Comparison of ENCODE assay signal across 11 cellular contexts in the genomic region with DNA sequence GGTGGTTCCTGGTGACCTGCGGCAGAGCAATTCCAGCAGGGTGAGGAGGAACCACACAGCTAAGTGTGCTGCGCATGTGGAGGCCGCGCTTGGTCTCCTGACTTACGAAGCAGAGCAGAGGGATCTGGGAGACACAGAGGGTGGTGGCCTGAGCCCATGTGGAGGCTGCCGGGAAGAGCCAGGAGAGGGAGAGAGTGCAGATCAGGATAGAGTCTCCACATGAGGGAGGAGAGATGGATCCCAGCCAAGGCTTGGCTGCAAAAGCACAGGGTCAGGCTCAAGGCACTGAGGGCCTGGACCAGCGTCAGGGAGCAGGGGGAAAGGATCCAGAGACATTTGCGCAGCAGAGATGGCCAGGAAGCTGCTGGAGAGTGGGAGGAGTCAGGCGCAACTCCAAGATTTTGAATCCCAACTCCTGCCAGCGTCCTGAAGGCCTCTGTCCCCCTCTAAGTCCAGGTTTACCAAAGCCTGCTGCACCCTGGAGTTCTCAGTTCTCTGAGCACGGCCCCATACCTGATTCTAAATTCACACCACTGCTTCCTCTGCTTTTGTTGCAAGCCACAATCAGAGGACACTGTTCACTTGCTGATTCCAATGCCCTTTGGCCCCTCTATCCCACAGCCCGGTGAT. TPM values are rescaled to one million over a fixed set of nuclear protein-coding genes. Genes with fewer than 3 reads are reported as not detected.
DNase-seq lines count a peak whose midpoint lies in the region; ATAC-seq and TF ChIP-seq lines count a peak whose summit lies in the region.
"Had no signal": no experiment of that assay in that cellular context is flagged by ENCODE, and none has a peak within 500 bp of the region (broad histone marks: within the 10 kb centered on the region; RNA-seq: fewer than 3 reads in every experiment).

No MANE protein-coding gene starts in this region.

- H3K9me3 ChIP-seq in osteoblast (ENCODE audit: low read depth, low read length): no peaks in the 10 kb centered on the region
- H3K9me3 ChIP-seq: BLaER1 had no signal

- no peaks in the 10 kb centered on the region for H3K36me3 ChIP-seq in osteoblast (ENCODE audit: insufficient read depth, low read length)
- H3K36me3 ChIP-seq: BLaER1 had no signal

- peak overlapping the region; percentile 7 for H3K4me2 ChIP-seq in osteoblast (ENCODE audit: insufficient read depth, low read length)
- H3K4me2 ChIP-seq: BLaER1 had no signal

- peak overlapping the region; percentile 93 for H2AFZ ChIP-seq in osteoblast (ENCODE audit: low read length)

- H3K79me2 ChIP-seq in osteoblast (ENCODE audit: insufficient read depth, low read length): no peaks in the 10 kb centered on the region

- H3K4me3 ChIP-seq in osteoblast (ENCODE audit: insufficient read depth, low read length): no peak overlapping the region
- H3K4me3 ChIP-seq: BLaER1 had no signal

- H4K20me1 ChIP-seq in osteoblast (ENCODE audit: insufficient read depth, low read length): no peaks in the 10 kb centered on the region
- H4K20me1 ChIP-seq: BLaER1 had no signal

- no peak for TF ChIP-seq CTCF in osteoblast (IDR thresholded peaks at IDR 0.05; ENCODE audit: extremely low read depth, low read depth, low read length)

- peak; percentile 44 for DNase-seq in AG08396 (ENCODE audit: low spot score)
- DNase-seq in SHP77 (lab: John Stamatoyannopoulos, UW): peak; percentile 52 to 68
- DNase-seq in globus pallidus (ENCODE audit: low spot score): peak; percentile 35
- peak; percentile 86 for DNase-seq in osteoblast (ENCODE audit: insufficient read length, low spot score, missing footprints)
- no peak for DNase-seq in D341Med (ENCODE audit: low spot score)
- DNase-seq in NCI-H526 (lab: John Stamatoyannopoulos, UW): no peak
- DNase-seq: activated naive CD8-positive, alpha-beta T cell treated with anti-CD3 and anti-CD28 coated beads, Interleukin-2, amount 10 ng/mL, durations not matched to agents 7 days and 5 days; NCI-H1417 treated with DMSO at 0.1 percent for 48 hours had no signal

- H3K27me3 ChIP-seq in osteoblast (ENCODE audit: insufficient read depth, low read length): no peaks in the 10 kb centered on the region
- H3K27me3 ChIP-seq: BLaER1 had no signal

- no peak for ATAC-seq in HG03469 (IDR thresholded peaks at IDR 0.05; ENCODE audit: unreplicated experiment)
- no peak for ATAC-seq in GM19452 (IDR thresholded peaks at IDR 0.05; ENCODE audit: unreplicated experiment)

- no peak overlapping the region for H3K27ac ChIP-seq in osteoblast (ENCODE audit: low read depth, low read length)
- H3K27ac ChIP-seq: BLaER1 had no signal

- peaks cover 8% of the 10 kb centered on the region for H3K4me1 ChIP-seq in osteoblast (ENCODE audit: insufficient read depth, low read length)

RNA-seq across cellular contexts. Expression of gene MLLT6, which starts 11.3 kb away (rescaled TPM):
- total RNA-seq in osteoblast: 33.3 and 44.2 TPM in 2 replicates

RNA-seq across cellular contexts. Expression of gene EPOP, which starts 19.1 kb away (rescaled TPM):
- total RNA-seq in osteoblast: 1.2 and 2.2 TPM in 2 replicates

RNA-seq across cellular contexts. Expression of gene CISD3, which starts 36.3 kb away (rescaled TPM):
- total RNA-seq in osteoblast: 3.5 and 3.6 TPM in 2 replicates

RNA-seq across cellular contexts. Expression of gene PCGF2, which starts 54.3 kb away (rescaled TPM):
- total RNA-seq in osteoblast: 3.3 and 5.0 TPM in 2 replicates

RNA-seq across cellular contexts. Expression of gene PSMB3, which starts 58.7 kb away (rescaled TPM):
- total RNA-seq in osteoblast: 235 and 267 TPM in 2 replicates

Comparison
In these comparisons a context has a peak if more than half of its experiments do, and no peak if none do; other contexts are left out.
1. DNase-seq: peak in AG08396 (single experiment), SHP77 (2 of 2), globus pallidus (single experiment) and osteoblast (single experiment); none in D341Med (single experiment) and NCI-H526 (0 of 2).